2 cellular contexts compared by ENCODE assay signal in genomic region chr7:139118803-139119485, GRCh38.
TF ChIP-seq lines count a peak whose summit lies in the region.

No MANE protein-coding gene starts in this region.

TF ChIP-seq in endothelial cell of umbilical vein, 7 proteins besides CTCF, POLR2A, EP300 and RAD21 (continued from another document):
- TF ChIP-seq MAX (IDR thresholded peaks at IDR 0.05; ENCODE audit: insufficient read depth, insufficient read length) (no peak), GATA2 (IDR thresholded peaks at IDR 0.05; ENCODE audit: insufficient read depth, insufficient read length, low read depth, low read length) (no peak)

TF ChIP-seq in SK-N-SH, 30 proteins besides CTCF, POLR2A, EP300 and RAD21 (continued from another document):
- no peak for TF ChIP-seq ZBTB33 (IDR thresholded peaks at IDR 0.05; ENCODE audit: borderline replicate concordance, low read depth)
- no peak for TF ChIP-seq RFX5 (IDR thresholded peaks at IDR 0.05; ENCODE audit: low read length)
- no peak for TF ChIP-seq CHD2 (IDR thresholded peaks at IDR 0.05; ENCODE audit: low read length, partially characterized antibody)
- no peak for TF ChIP-seq USF2 (IDR thresholded peaks at IDR 0.05; ENCODE audit: borderline replicate concordance, low read depth, low read length)
- TF ChIP-seq TEAD4 (IDR thresholded peaks at IDR 0.05; ENCODE audit: borderline replicate concordance, insufficient read depth), result no peak
- no peak for TF ChIP-seq FOXM1 (IDR thresholded peaks at IDR 0.05; ENCODE audit: low read depth)
